ENCODE assay signal across 29 cellular contexts in the genomic region with DNA sequence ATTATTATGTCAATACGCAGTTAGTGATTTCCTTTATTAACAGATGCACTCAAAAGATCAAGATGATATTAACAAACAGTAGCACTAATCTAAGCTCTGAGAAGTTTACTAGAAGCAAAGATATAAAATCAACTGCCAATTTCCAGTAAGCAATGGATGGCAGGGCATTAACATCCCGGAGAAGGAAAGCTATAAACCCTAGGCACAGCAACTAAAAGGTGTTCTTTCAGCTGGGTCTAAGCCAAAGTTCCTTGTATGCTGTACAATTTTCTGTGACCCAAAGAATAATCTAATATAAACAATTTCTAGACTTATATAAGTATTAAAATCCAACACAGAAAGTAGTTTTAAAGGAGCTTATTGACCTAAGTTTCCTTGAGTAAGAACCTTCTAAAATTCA.
"Had no signal": no experiment of that assay in that cellular context is flagged by ENCODE, and none has a peak within 500 bp of the region (broad histone marks: within the 10 kb centered on the region; RNA-seq: fewer than 3 reads in every experiment).

No MANE protein-coding gene starts in this region.

- H3K4me3 ChIP-seq: coronary artery, dorsolateral prefrontal cortex, esophagus squamous epithelium, gastrocnemius medialis, heart right ventricle, left lung, lower lobe of right lung, mucosa of descending colon had no signal

- FAIRE-seq: colon, endometrium, kidney had no signal

- DNase-seq: dermis blood vessel endothelial cell; dorsolateral prefrontal cortex; effector CD4-positive, alpha-beta T cell; effector memory CD4-positive, alpha-beta T cell; endodermal cell; erythroblast; esophagus squamous epithelium; foreskin fibroblast; foreskin melanocyte; gastrocnemius medialis; glutamatergic neuron; head of caudate nucleus; heart right ventricle; hippocampal formation; islet precursor cell; kidney; kidney glomerular epithelial cell; left lung; left ventricle myocardium superior; lower lobe of right lung; mesenchymal stem cell; mucosa of descending colon; naive B cell; naive thymus-derived CD8-positive, alpha-beta T cell had no signal

- H3K27me3 Mint-ChIP-seq: naive B cell; naive thymus-derived CD8-positive, alpha-beta T cell had no signal

- H3K4me3 Mint-ChIP-seq: endodermal cell, mesothelial cell of epicardium, naive B cell had no signal

- H3K4me1 Mint-ChIP-seq: endodermal cell had no signal

- H3K27ac Mint-ChIP-seq: endodermal cell, mesothelial cell of epicardium had no signal

- H3K27ac ChIP-seq: coronary artery, epithelial cell of prostate, esophagus squamous epithelium, gastrocnemius medialis, heart right ventricle, left lung, lower lobe of right lung had no signal
